ENCODE assay signal across 12 cellular contexts in the genomic region with DNA sequence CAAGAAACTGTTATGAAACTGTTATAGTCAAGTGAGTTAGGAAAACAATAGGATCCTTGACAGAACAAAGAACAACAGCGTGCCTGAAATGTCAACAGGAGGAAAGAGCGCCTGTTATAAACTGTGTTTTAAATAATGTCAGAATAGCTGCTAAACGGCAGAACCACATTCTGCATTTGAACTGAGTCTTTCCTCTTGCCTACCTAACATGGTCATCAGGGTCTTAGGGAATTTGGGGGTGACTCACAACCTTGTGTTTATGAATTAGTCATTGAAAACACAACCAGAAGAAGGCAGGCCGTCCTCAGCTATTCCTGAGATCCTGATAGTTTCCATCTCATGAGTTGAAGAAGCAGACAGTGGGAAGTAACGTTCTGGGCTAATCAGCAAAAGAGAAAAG.
A peak's percentile ranks its signal among the peaks of the same experiment; 100 is the strongest.
DNase-seq lines count a peak whose midpoint lies in the region; ATAC-seq and TF ChIP-seq lines count a peak whose summit lies in the region.
"Had no signal": no experiment of that assay in that cellular context is flagged by ENCODE, and none has a peak within 500 bp of the region (broad histone marks: within the 10 kb centered on the region; RNA-seq: fewer than 3 reads in every experiment).

No MANE protein-coding gene starts in this region.

- H3K4me1 Mint-ChIP-seq in Calu3 (ENCODE audit: low read depth, unreplicated experiment) (peaks cover 8% of the 10 kb centered on the region), natural killer cell (no peaks in the 10 kb centered on the region)

- H3K9me3 Mint-ChIP-seq in Calu3 (ENCODE audit: low read depth, unreplicated experiment) (no peaks in the 10 kb centered on the region), natural killer cell (no peaks in the 10 kb centered on the region)
- H3K9me3 Mint-ChIP-seq: T-helper 1 cell treated with Interleukin-12 subunit alpha and Interleukin-12 subunit beta and Interleukin-4 antibody, amounts not matched to agents 30 μg/mL and 1 μg/mL, for 36 hours had no signal

- H3K27ac Mint-ChIP-seq in Calu3 (ENCODE audit: unreplicated experiment) (no peak overlapping the region), natural killer cell (no peak overlapping the region)
- H3K27ac Mint-ChIP-seq: T-helper 1 cell treated with Interleukin-12 subunit alpha and Interleukin-12 subunit beta and Interleukin-4 antibody, amounts not matched to agents 30 μg/mL and 1 μg/mL, for 36 hours had no signal

- H3K4me3 Mint-ChIP-seq in Calu3 (ENCODE audit: low read depth, unreplicated experiment) (no peak overlapping the region), natural killer cell (no peak overlapping the region)
- H3K4me3 Mint-ChIP-seq: T-helper 1 cell treated with Interleukin-12 subunit alpha and Interleukin-12 subunit beta and Interleukin-4 antibody, amounts not matched to agents 30 μg/mL and 1 μg/mL, for 36 hours had no signal

- H3K27me3 Mint-ChIP-seq in Calu3 (ENCODE audit: unreplicated experiment) (no peaks in the 10 kb centered on the region), natural killer cell (ENCODE audit: low read depth in 2 of 2) (peaks cover 0 to 9% of the 10 kb centered on the region in 2 donors)

- ATAC-seq in HG02938 (IDR thresholded peaks at IDR 0.05; ENCODE audit: unreplicated experiment) (no peak), natural killer cell (no peak), GM21447 (IDR thresholded peaks at IDR 0.05; ENCODE audit: unreplicated experiment) (no peak)

- intact Hi-C loops in Calu3 (cut with micrococcal nuclease; ENCODE audit: unreplicated experiment) (no loop called here), natural killer cell (cut with micrococcal nuclease) (no loop called here)

- H3K36me3 Mint-ChIP-seq in Calu3 (ENCODE audit: insufficient read depth, unreplicated experiment) = no peaks in the 10 kb centered on the region
- no peaks in the 10 kb centered on the region for H3K36me3 Mint-ChIP-seq in natural killer cell

- CTCF ChIA-PET in Calu3 (lab: Charles Lee) = no interaction called here

- no TSS peak for BruUV-seq in Calu3 (replicated peaks; lab: Mats Ljungman, UMichigan)

- in situ Hi-C loops in SK-MEL-5 (cut with HindIII; ENCODE audit: low pct_unique_long_range_greater_than_20kb, low sequenced_read_pairs) = no loop called here

- DNase-seq in Calu3 (peak; percentile 4), SK-MEL-5 (ENCODE audit: low read depth, low spot score) (peak; percentile 54), fibroblast of the aortic adventitia (ENCODE audit: low read depth) (peak; percentile 94), pulmonary artery endothelial cell (ENCODE audit: low read depth, low spot score) (peak; percentile 80), natural killer cell (no peak), hippocampal formation (lab: John Stamatoyannopoulos, UW) (no peak)
- DNase-seq: left ventricle myocardium superior, NCI-H2227 treated with DMSO at 0.1 percent for 48 hours, testis had no signal

- TF ChIP-seq CTCF in Calu3 (IDR thresholded peaks at IDR 0.05; ENCODE audit: unreplicated experiment) (no peak), fibroblast of the aortic adventitia (IDR thresholded peaks at IDR 0.05; ENCODE audit: insufficient read depth, low read length) (no peak), natural killer cell (IDR thresholded peaks at IDR 0.05) (no peak)

- H3K4me3 ChIP-seq in fibroblast of the aortic adventitia (ENCODE audit: low read depth, low read length) = no peak overlapping the region
- H3K4me3 ChIP-seq: testis had no signal

Comparison
In these comparisons a context has a peak if more than half of its experiments do, and no peak if none do; other contexts are left out.
1. DNase-seq: peak in Calu3 (single experiment), SK-MEL-5 (single experiment), fibroblast of the aortic adventitia (single experiment) and pulmonary artery endothelial cell (single experiment); none in natural killer cell (single experiment) and hippocampal formation (0 of 2).